In the genomic region with DNA sequence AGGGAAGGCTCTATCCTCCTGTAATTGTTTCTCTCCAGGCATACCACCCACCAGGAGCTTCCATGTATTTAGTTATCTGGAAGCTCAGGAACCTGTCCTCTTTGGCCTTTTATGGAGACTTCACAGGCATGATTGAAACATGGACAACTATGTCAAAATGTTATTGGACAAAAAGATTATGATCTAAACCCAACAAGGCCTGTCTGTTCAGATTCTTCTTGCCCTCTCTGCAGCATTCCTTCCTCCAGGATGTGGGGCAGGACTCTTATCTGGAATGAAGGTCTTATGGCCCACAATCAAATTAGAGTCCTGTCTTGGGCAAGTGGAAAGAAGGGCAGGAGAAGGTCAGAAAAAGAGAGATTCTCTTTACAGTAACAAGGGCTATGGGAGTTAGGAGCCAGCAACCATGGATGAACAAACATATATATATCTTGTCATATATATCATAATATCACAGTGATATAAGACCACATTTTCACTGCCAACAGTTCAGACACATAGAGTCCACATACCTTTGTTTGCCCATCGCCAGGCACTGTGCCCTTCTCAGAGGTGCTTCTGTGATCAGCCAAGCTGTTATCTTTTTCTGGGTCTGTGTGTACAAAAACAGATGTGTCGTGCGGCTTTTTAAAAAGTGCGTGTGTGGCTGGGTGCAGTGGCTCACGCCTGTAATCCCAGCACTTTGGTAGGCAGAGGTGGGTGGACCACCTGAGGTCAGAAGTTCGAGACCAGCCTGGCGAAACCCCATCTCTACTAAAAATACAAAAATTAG, we compare ENCODE assay signal across 20 cellular contexts. TPM values are rescaled to one million over a fixed set of nuclear protein-coding genes. Genes with fewer than 3 reads are reported as not detected.
DNase-seq lines count a peak whose midpoint lies in the region; ATAC-seq and TF ChIP-seq lines count a peak whose summit lies in the region.
"Had no signal": no experiment of that assay in that cellular context is flagged by ENCODE, and none has a peak within 500 bp of the region (broad histone marks: within the 10 kb centered on the region; RNA-seq: fewer than 3 reads in every experiment).

No MANE protein-coding gene starts in this region.

- no peaks in the 10 kb centered on the region for H3K27me3 ChIP-seq in thyroid gland
- H3K27me3 ChIP-seq: SJCRH30 had no signal

- H3K36me3 ChIP-seq in thyroid gland: peaks cover 4 to 7% of the 10 kb centered on the region in 2 donors
- H3K36me3 ChIP-seq: SJCRH30 had no signal

- DNase-seq in left ventricle myocardium superior (no peak), left cardiac atrium (no peak), EH (ENCODE audit: low read depth) (peak; percentile 67), amniotic epithelial cell (ENCODE audit: low read depth) (peak; percentile 30), thyroid gland (peak; percentile 73 to 75), DMS114 treated with DMSO at 0.1 percent for 48 hours (lab: John Stamatoyannopoulos, UW; ENCODE audit: unreplicated experiment) (no peak)
- no peak for DNase-seq in activated T-helper 1 cell treated with anti-CD3 and anti-CD28 coated beads, Interleukin-12 subunit alpha, Interleukin-12 subunit beta, Interleukin-2, Interleukin-4 antibody, amounts not matched to agents 30 ng/mL and 10 ng/mL and 1 ng/mL, durations not matched to agents 14 hours and 24 hours and 36 hours (ENCODE audit: low spot score)
- DNase-seq in stimulated activated CD4-positive, alpha-beta T cell treated with anti-CD3 and anti-CD28 coated beads, Interleukin-2, amount 100 ng/mL, for 48 hours: no peak
- DNase-seq: DMS79, H9, NCI-H1417 treated with DMSO at 0.1 percent for 48 hours, NCI-H2029, NCI-H2171 treated with DMSO at 0.1 percent for 48 hours, NCI-H748 treated with DMSO at 0.1 percent for 48 hours, OCI-M1, RPMI8226, SJCRH30 had no signal

- H3K4me3 ChIP-seq in thyroid gland (replicated peaks in 1 of 3): no peak overlapping the region
- H3K4me3 ChIP-seq: A549, K562, SJCRH30 had no signal

- H3K36me3 Mint-ChIP-seq in activated T-helper 1 cell treated with anti-CD3 and anti-CD28 coated beads, Interleukin-12 subunit alpha, Interleukin-12 subunit beta, Interleukin-2, Interleukin-4 antibody, amounts not matched to agents 30 ng/mL and 10 ng/mL and 1 ng/mL, durations not matched to agents 14 hours and 24 hours and 36 hours (ENCODE audit: low read depth): peaks cover 35% of the 10 kb centered on the region

- ATAC-seq in left ventricle myocardium superior (peak; percentile 20), left cardiac atrium (no peak)
- ATAC-seq: K562 had no signal

- intact Hi-C loops in left ventricle myocardium superior (cut with micrococcal nuclease): no loop called here
- intact Hi-C loops in left cardiac atrium (cut with DNase I): no loop called here
- intact Hi-C loops in thyroid gland (cut with DNase I): no loop called here
- intact Hi-C loops in activated T-helper 1 cell treated with anti-CD3 and anti-CD28 coated beads, Interleukin-12 subunit alpha, Interleukin-12 subunit beta, Interleukin-2, Interleukin-4 antibody, amounts not matched to agents 30 ng/mL and 10 ng/mL and 1 ng/mL, durations not matched to agents 14 hours and 24 hours and 36 hours (cut with micrococcal nuclease): no loop called here

- WGBS in thyroid gland, 2 donors: 27 to 48% methylated on average over 7 of the region's 7 CpGs

- H3K27ac Mint-ChIP-seq in activated T-helper 1 cell treated with anti-CD3 and anti-CD28 coated beads, Interleukin-12 subunit alpha, Interleukin-12 subunit beta, Interleukin-2, Interleukin-4 antibody, amounts not matched to agents 30 ng/mL and 10 ng/mL and 1 ng/mL, durations not matched to agents 14 hours and 24 hours and 36 hours: no peak overlapping the region

- no peaks in the 10 kb centered on the region for H3K9me3 Mint-ChIP-seq in activated T-helper 1 cell treated with anti-CD3 and anti-CD28 coated beads, Interleukin-12 subunit alpha, Interleukin-12 subunit beta, Interleukin-2, Interleukin-4 antibody, amounts not matched to agents 30 ng/mL and 10 ng/mL and 1 ng/mL, durations not matched to agents 14 hours and 24 hours and 36 hours
- H3K9me3 Mint-ChIP-seq: H9 had no signal

- H3K27ac ChIP-seq in thyroid gland: peak overlapping the region; percentile 54 to 76 (median 74)
- H3K27ac ChIP-seq: A549, SJCRH30 had no signal

- peaks cover 21% of the 10 kb centered on the region for H3K4me1 Mint-ChIP-seq in activated T-helper 1 cell treated with anti-CD3 and anti-CD28 coated beads, Interleukin-12 subunit alpha, Interleukin-12 subunit beta, Interleukin-2, Interleukin-4 antibody, amounts not matched to agents 30 ng/mL and 10 ng/mL and 1 ng/mL, durations not matched to agents 14 hours and 24 hours and 36 hours (ENCODE audit: low read depth)

- H3K4me3 Mint-ChIP-seq in activated T-helper 1 cell treated with anti-CD3 and anti-CD28 coated beads, Interleukin-12 subunit alpha, Interleukin-12 subunit beta, Interleukin-2, Interleukin-4 antibody, amounts not matched to agents 30 ng/mL and 10 ng/mL and 1 ng/mL, durations not matched to agents 14 hours and 24 hours and 36 hours: no peak overlapping the region
- H3K4me3 Mint-ChIP-seq: H9 had no signal

- TF ChIP-seq CTCF in thyroid gland (IDR thresholded peaks at IDR 0.05): no peak

- H3K27me3 Mint-ChIP-seq in activated T-helper 1 cell treated with anti-CD3 and anti-CD28 coated beads, Interleukin-12 subunit alpha, Interleukin-12 subunit beta, Interleukin-2, Interleukin-4 antibody, amounts not matched to agents 30 ng/mL and 10 ng/mL and 1 ng/mL, durations not matched to agents 14 hours and 24 hours and 36 hours (ENCODE audit: insufficient read depth): no peaks in the 10 kb centered on the region

- peaks cover 31 to 65% of the 10 kb centered on the region in 2 donors for H3K4me1 ChIP-seq in thyroid gland
- H3K4me1 ChIP-seq: A549, SJCRH30 had no signal

- no peaks in the 10 kb centered on the region for H3K9me3 ChIP-seq in thyroid gland
- H3K9me3 ChIP-seq: A549, SJCRH30 had no signal

- no peak for TF ChIP-seq POLR2A in thyroid gland (IDR thresholded peaks at IDR 0.05)

RNA-seq across cellular contexts. Expression of a gene that starts 42.5 kb away (rescaled TPM):
- total RNA-seq in left ventricle myocardium superior (3.3 TPM), left cardiac atrium (1 to 10 TPM; 7.5 to 7.7 TPM), thyroid gland (10 to 100 TPM in 3 of 4 donors, 1 to 10 TPM in 1; 9.5 to 22.5 (median 15.1) TPM)
- total RNA-seq in activated T-helper 1 cell treated with anti-CD3 and anti-CD28 coated beads, Interleukin-12 subunit alpha, Interleukin-12 subunit beta, Interleukin-2, Interleukin-4 antibody, amounts not matched to agents 30 ng/mL and 10 ng/mL and 1 ng/mL, durations not matched to agents 14 hours and 24 hours and 36 hours: 0.73 and 0.83 TPM in 2 replicates
- total RNA-seq: G401, SJCRH30 had no signal

Comparison
In these comparisons a context has a peak if more than half of its experiments do, and no peak if none do; other contexts are left out.
1. DNase-seq: peak in EH (single experiment), amniotic epithelial cell (single experiment) and thyroid gland (2 of 2); none in left ventricle myocardium superior (single experiment), left cardiac atrium (single experiment), activated T-helper 1 cell treated with anti-CD3 and anti-CD28 coated beads, Interleukin-12 subunit alpha, Interleukin-12 subunit beta, Interleukin-2, Interleukin-4 antibody, amounts not matched to agents 30 ng/mL and 10 ng/mL and 1 ng/mL, durations not matched to agents 14 hours and 24 hours and 36 hours (single experiment), DMS114 treated with DMSO at 0.1 percent for 48 hours (single experiment) and stimulated activated CD4-positive, alpha-beta T cell treated with anti-CD3 and anti-CD28 coated beads, Interleukin-2, amount 100 ng/mL, for 48 hours (0 of 2).